ENCODE assay signal across 8 cellular contexts in genomic region chr4:143773998-143774898, GRCh38.
DNase-seq lines count a peak whose midpoint lies in the region; ATAC-seq lines count a peak whose summit lies in the region.

No MANE protein-coding gene starts in this region.

- ATAC-seq in GM19035 (IDR thresholded peaks at IDR 0.05; ENCODE audit: unreplicated experiment) (peak; percentile 100), HG03097 (IDR thresholded peaks at IDR 0.05; ENCODE audit: low FRiP score, unreplicated experiment) (peak; percentile 100)

- no peak overlapping the region for H3K27ac Mint-ChIP-seq in activated naive CD8-positive, alpha-beta T cell treated with anti-CD3 and anti-CD28 coated beads for 36 hours

- no peaks in the 10 kb centered on the region for H3K36me3 ChIP-seq in iPS DF 6.9 (ENCODE audit: control insufficient read depth, insufficient read depth, low read length)

- no CpG with 5 or more reads among the region's 8 CpGs for WGBS in iPS DF 6.9 (ENCODE audit: insufficient coverage, insufficient read length)

- no peaks in the 10 kb centered on the region for H3K27me3 Mint-ChIP-seq in activated naive CD8-positive, alpha-beta T cell treated with anti-CD3 and anti-CD28 coated beads for 36 hours

- no peak overlapping the region for H3K4me3 Mint-ChIP-seq in activated naive CD8-positive, alpha-beta T cell treated with anti-CD3 and anti-CD28 coated beads for 36 hours

- DNase-seq in DMS114 treated with DMSO at 0.1 percent for 48 hours (lab: John Stamatoyannopoulos, UW; ENCODE audit: unreplicated experiment) (peak; percentile 26), NCI-H748 treated with DMSO at 0.1 percent for 48 hours (lab: John Stamatoyannopoulos, UW) (peak; percentile 5), iPS DF 6.9 (ENCODE audit: low read depth, low spot score) (peak; percentile 47), hippocampal formation (lab: John Stamatoyannopoulos, UW) (no peak)
- peak; percentile 40 for DNase-seq in activated naive CD8-positive, alpha-beta T cell treated with anti-CD3 and anti-CD28 coated beads for 36 hours
- peak; percentile 22 to 26 for DNase-seq in stimulated activated CD4-positive, alpha-beta T cell treated with anti-CD3 and anti-CD28 coated beads, Interleukin-4, amount 100 ng/mL, for 4 hours

- H3K9me3 Mint-ChIP-seq in activated naive CD8-positive, alpha-beta T cell treated with anti-CD3 and anti-CD28 coated beads for 36 hours, result no peaks in the 10 kb centered on the region

- H3K9me3 ChIP-seq in iPS DF 6.9 (ENCODE audit: control insufficient read depth, insufficient read depth, low read length), result no peaks in the 10 kb centered on the region

- no peaks in the 10 kb centered on the region for H3K4me1 ChIP-seq in iPS DF 6.9 (ENCODE audit: control insufficient read depth, insufficient read depth, low read length)

- H3K4me3 ChIP-seq in iPS DF 6.9 (ENCODE audit: low read length), result no peak overlapping the region

- H3K27me3 ChIP-seq in iPS DF 6.9 (ENCODE audit: control insufficient read depth, insufficient read depth, low read length), result no peaks in the 10 kb centered on the region

- no peaks in the 10 kb centered on the region for H3K4me1 Mint-ChIP-seq in activated naive CD8-positive, alpha-beta T cell treated with anti-CD3 and anti-CD28 coated beads for 36 hours

- H3K36me3 Mint-ChIP-seq in activated naive CD8-positive, alpha-beta T cell treated with anti-CD3 and anti-CD28 coated beads for 36 hours, result no peaks in the 10 kb centered on the region

- H3K27ac ChIP-seq in iPS DF 6.9 (ENCODE audit: low read length), result no peak overlapping the region

Comparison
In these comparisons a context has a peak if more than half of its experiments do, and no peak if none do; other contexts are left out.
1. DNase-seq: peak in DMS114 treated with DMSO at 0.1 percent for 48 hours (single experiment), NCI-H748 treated with DMSO at 0.1 percent for 48 hours (single experiment), activated naive CD8-positive, alpha-beta T cell treated with anti-CD3 and anti-CD28 coated beads for 36 hours (single experiment), iPS DF 6.9 (single experiment) and stimulated activated CD4-positive, alpha-beta T cell treated with anti-CD3 and anti-CD28 coated beads, Interleukin-4, amount 100 ng/mL, for 4 hours (2 of 2); none in hippocampal formation (0 of 2).